Comparison of ENCODE assay signal across 14 cellular contexts in genomic region chr10:130725474-130725970, GRCh38.
DNase-seq lines count a peak whose midpoint lies in the region; ATAC-seq, FAIRE-seq and TF ChIP-seq lines count a peak whose summit lies in the region.
"Had no signal": no experiment of that assay in that cellular context is flagged by ENCODE, and none has a peak within 500 bp of the region (broad histone marks: within the 10 kb centered on the region; RNA-seq: fewer than 3 reads in every experiment).

No MANE protein-coding gene starts in this region.

- ATAC-seq in left ventricle myocardium superior (no peak), right cardiac atrium (no peak), GM19395 (IDR thresholded peaks at IDR 0.05; ENCODE audit: unreplicated experiment) (no peak)
- ATAC-seq: CD8-positive, alpha-beta T cell had no signal

- H3K36me3 ChIP-seq in kidney (ENCODE audit: control insufficient read depth in 1 of 2, insufficient read depth in 2 of 2, low read length in 2 of 2), result no peaks in the 10 kb centered on the region
- no peaks in the 10 kb centered on the region for H3K36me3 ChIP-seq in H7 (replicated peaks; ENCODE audit: control insufficient read depth, insufficient read depth, low read length)
- H3K36me3 ChIP-seq: BLaER1 had no signal

- H3K27ac ChIP-seq in right cardiac atrium (ENCODE audit: low read length) (no peak overlapping the region), VCaP (peak overlapping the region; percentile 94), kidney (ENCODE audit: low read depth in 2 of 2, low read length in 2 of 2) (no peak overlapping the region)
- H3K27ac ChIP-seq: 22Rv1, BLaER1 had no signal

- peak; percentile 11 for DNase-seq in left ventricle myocardium superior
- DNase-seq in right cardiac atrium, result no peak
- DNase-seq in kidney, result peak; percentile 22
- peak; percentile 52 for DNase-seq in posterior vena cava (ENCODE audit: low spot score)
- no peak for DNase-seq in H7
- no peak for DNase-seq in HTR-8/SVneo (ENCODE audit: insufficient read length, low spot score)
- DNase-seq: Calu3; CD8-positive, alpha-beta T cell; DMS79 treated with DMSO at 0.1 percent for 48 hours; GF-D8 had no signal

- 73% methylated on average over 7 of the region's 7 CpGs for WGBS in right cardiac atrium

- no peak overlapping the region for H3K4me3 ChIP-seq in right cardiac atrium (ENCODE audit: low read length)
- H3K4me3 ChIP-seq in kidney (ENCODE audit: low read length in 2 of 2), result no peak overlapping the region
- H3K4me3 ChIP-seq in H7 (ENCODE audit: insufficient read depth, low read depth, low read length), result no peak overlapping the region
- H3K4me3 ChIP-seq: BLaER1 had no signal

- no peak overlapping the region for H3K9ac ChIP-seq in kidney (ENCODE audit: low read length in 2 of 2)
- H3K9ac ChIP-seq: BLaER1 had no signal

- H3K9me3 ChIP-seq in right cardiac atrium (ENCODE audit: control insufficient read depth, low read length), result no peaks in the 10 kb centered on the region
- H3K9me3 ChIP-seq in kidney (ENCODE audit: control insufficient read depth in 1 of 2, low read length in 2 of 2), result no peaks in the 10 kb centered on the region
- H3K9me3 ChIP-seq: BLaER1 had no signal

- no peaks in the 10 kb centered on the region for H3K27me3 ChIP-seq in right cardiac atrium (ENCODE audit: control insufficient read depth, insufficient read depth)
- H3K27me3 ChIP-seq in H7 (ENCODE audit: control insufficient read depth, insufficient read depth, low read length), result no peaks in the 10 kb centered on the region
- H3K27me3 ChIP-seq: BLaER1 had no signal

- TF ChIP-seq CTCF in VCaP (conservative IDR thresholded peaks at IDR 0.05) (no peak), kidney (IDR thresholded peaks at IDR 0.05; ENCODE audit: borderline replicate concordance, extremely low read depth, insufficient read depth) (no peak)

- no peak for FAIRE-seq in kidney (lab: Jason Lieb, UNC)
- FAIRE-seq in HTR-8/SVneo (lab: Jason Lieb, UNC), result no peak

- intact Hi-C loops in left ventricle myocardium superior (cut with micrococcal nuclease), result no loop called here
- intact Hi-C loops in right cardiac atrium (cut with DNase I), result no loop called here
- intact Hi-C loops in kidney (cut with DNase I), result no loop called here
- intact Hi-C loops in posterior vena cava (cut with DNase I), result no loop called here

- no peaks in the 10 kb centered on the region for H3K4me1 ChIP-seq in right cardiac atrium (ENCODE audit: control insufficient read depth, insufficient read depth, low read length)
- H3K4me1 ChIP-seq in kidney (ENCODE audit: control insufficient read depth in 1 of 2, insufficient read depth in 1 of 2, low read depth in 1 of 2, low read length in 2 of 2), result no peaks in the 10 kb centered on the region

Comparison
In these comparisons a context has a peak if more than half of its experiments do, and no peak if none do; other contexts are left out.
1. DNase-seq: peak in left ventricle myocardium superior (single experiment), kidney (single experiment) and posterior vena cava (single experiment); none in right cardiac atrium (0 of 3), H7 (single experiment) and HTR-8/SVneo (single experiment).